14 cellular contexts compared by ENCODE assay signal in the genomic region with DNA sequence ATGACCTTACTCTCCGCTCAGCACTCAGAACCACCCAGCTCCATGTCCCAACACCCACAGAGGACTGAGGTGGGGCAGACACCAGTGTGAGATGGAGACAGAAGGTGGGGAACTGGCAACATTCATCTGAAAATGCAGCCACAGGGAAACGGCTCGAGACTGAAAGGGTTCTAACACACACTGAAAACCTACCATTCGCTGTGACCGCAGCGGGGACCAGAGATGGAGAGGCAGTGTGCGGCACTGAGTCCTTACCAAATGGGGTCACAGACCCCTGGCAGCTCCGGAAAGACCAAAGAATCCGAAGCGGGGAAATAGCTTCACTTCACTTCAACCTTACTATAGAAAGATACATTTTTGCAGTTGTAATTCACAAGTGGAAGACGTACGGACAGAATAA. TPM values are rescaled to one million over a fixed set of nuclear protein-coding genes. Genes with fewer than 3 reads are reported as not detected.
DNase-seq lines count a peak whose midpoint lies in the region; ATAC-seq and TF ChIP-seq lines count a peak whose summit lies in the region.
"Had no signal": no experiment of that assay in that cellular context is flagged by ENCODE, and none has a peak within 500 bp of the region (broad histone marks: within the 10 kb centered on the region; RNA-seq: fewer than 3 reads in every experiment).

No MANE protein-coding gene starts in this region.

- H3K9ac ChIP-seq in neuronal stem cell (ENCODE audit: low read depth, low read length, poor library complexity): no peak overlapping the region

- peak; percentile 1 to 4 for ATAC-seq in upper lobe of left lung (ENCODE audit: low FRiP score in 2 of 2)
- no peak for ATAC-seq in GM18867 (IDR thresholded peaks at IDR 0.05; ENCODE audit: unreplicated experiment)

- H3K4ac ChIP-seq in neuronal stem cell (ENCODE audit: low read length): no peak overlapping the region

- H3K4me3 ChIP-seq in ascending aorta (peak overlapping the region in 1 of 2 donors; percentile 48), esophagus muscularis mucosa (peak overlapping the region in 3 of 4 donors; percentile 44 to 60 (median 54)), neuronal stem cell (ENCODE audit: low read length in 2 of 2) (no peak overlapping the region), upper lobe of left lung (no peak overlapping the region)

- H3K27me3 ChIP-seq in ascending aorta (no peaks in the 10 kb centered on the region), esophagus muscularis mucosa (peaks cover 0 to 2% (median 0%) of the 10 kb centered on the region in 4 donors), neuronal stem cell (ENCODE audit: control insufficient read depth in 3 of 3, insufficient read depth in 3 of 3, low read depth in 1 of 3, low read length in 3 of 3) (no peaks in the 10 kb centered on the region), upper lobe of left lung (no peaks in the 10 kb centered on the region)

- no peak overlapping the region for H2AK5ac ChIP-seq in neuronal stem cell (ENCODE audit: low read depth, low read length)

- H2BK5ac ChIP-seq in neuronal stem cell (ENCODE audit: low read length): peak overlapping the region; percentile 6

- intact Hi-C loops in ascending aorta (cut with DNase I) (loop anchor here (10.0 kb wide), 2 partner anchors 218 to 1238 kb away; partner anchors contain the start of genes EIF5 and ZNF839), esophagus muscularis mucosa (cut with DNase I) (no loop called here)

- WGBS in esophagus muscularis mucosa: 87% methylated on average over 12 of the region's 12 CpGs
- no CpG with 5 or more reads among the region's 12 CpGs for WGBS in neuronal stem cell (ENCODE audit: extremely low coverage in 2 of 2, insufficient read length in 2 of 2, insufficient replicate concordance in 1 of 2), 2 donors
- WGBS in upper lobe of left lung, 2 donors: 94 to 98% methylated on average over 12 of the region's 12 CpGs

- no peak overlapping the region for H3K4me2 ChIP-seq in neuronal stem cell (ENCODE audit: insufficient read depth, low read length, poor library complexity, severe bottlenecking)

- H2AFZ ChIP-seq in neuronal stem cell (ENCODE audit: low read length): no peak overlapping the region

- TF ChIP-seq CTCF in ascending aorta (IDR thresholded peaks at IDR 0.05): no peak
- no peak for TF ChIP-seq CTCF in esophagus muscularis mucosa (IDR thresholded peaks at IDR 0.05)
- TF ChIP-seq CTCF in upper lobe of left lung (IDR thresholded peaks at IDR 0.05): no peak

- H3K4me1 ChIP-seq in ascending aorta: peaks cover 19 to 44% of the 10 kb centered on the region in 2 donors
- H3K4me1 ChIP-seq in esophagus muscularis mucosa: peaks cover 60 to 100% (median 98%) of the 10 kb centered on the region in 4 donors
- peaks cover 6 to 10% of the 10 kb centered on the region in 2 donors for H3K4me1 ChIP-seq in neuronal stem cell (ENCODE audit: control insufficient read depth in 2 of 2, insufficient read depth in 1 of 2, low read depth in 1 of 2, low read length in 2 of 2)
- H3K4me1 ChIP-seq in upper lobe of left lung: peaks cover 16 to 38% (median 24%) of the 10 kb centered on the region in 4 donors

- no peak overlapping the region for H3K18ac ChIP-seq in neuronal stem cell (ENCODE audit: low read length)

- no peaks in the 10 kb centered on the region for H3K9me3 ChIP-seq in ascending aorta
- no peaks in the 10 kb centered on the region for H3K9me3 ChIP-seq in esophagus muscularis mucosa
- H3K9me3 ChIP-seq in neuronal stem cell (replicated peaks in 1 of 2; ENCODE audit: control insufficient read depth in 2 of 2, insufficient read depth in 1 of 2, low read depth in 1 of 2, low read length in 2 of 2): no peaks in the 10 kb centered on the region
- no peaks in the 10 kb centered on the region for H3K9me3 ChIP-seq in upper lobe of left lung

- H3K23ac ChIP-seq in neuronal stem cell (ENCODE audit: low read depth, low read length, poor library complexity): no peak overlapping the region

- H2BK12ac ChIP-seq in neuronal stem cell (ENCODE audit: low read length): no peak overlapping the region

- TF ChIP-seq EP300 in esophagus muscularis mucosa (IDR thresholded peaks at IDR 0.05) (no peak), upper lobe of left lung (IDR thresholded peaks at IDR 0.05) (no peak)

- peak overlapping the region; percentile 95 to 97 for H3K27ac ChIP-seq in ascending aorta
- H3K27ac ChIP-seq in esophagus muscularis mucosa (replicated peaks in 1 of 4): peak overlapping the region; percentile 94 to 98 (median 96)
- no peak overlapping the region for H3K27ac ChIP-seq in neuronal stem cell (replicated peaks; ENCODE audit: low read length)
- H3K27ac ChIP-seq in upper lobe of left lung: peak overlapping the region; percentile 15 to 80 (median 66)

- H3K36me3 ChIP-seq in ascending aorta (peaks cover 0 to 8% of the 10 kb centered on the region in 2 donors), esophagus muscularis mucosa (peaks cover 0 to 7% (median 2%) of the 10 kb centered on the region in 4 donors), neuronal stem cell (replicated peaks in 1 of 2; ENCODE audit: control insufficient read depth in 2 of 2, insufficient read depth in 2 of 2, low read length in 2 of 2) (peaks cover 0 to 19% of the 10 kb centered on the region in 2 donors), upper lobe of left lung (peaks cover 0 to 5% (median 4%) of the 10 kb centered on the region in 4 donors)

- H2BK120ac ChIP-seq in neuronal stem cell (ENCODE audit: low read depth, low read length): no peak overlapping the region

- no peak for DNase-seq in ascending aorta (ENCODE audit: low spot score in 2 of 2)
- no peak for DNase-seq in esophagus muscularis mucosa (ENCODE audit: extremely low spot score)
- DNase-seq in neuronal stem cell (ENCODE audit: low spot score): no peak
- no peak for DNase-seq in upper lobe of left lung
- no peak for DNase-seq in EL
- no peak for DNase-seq in GM19240 (ENCODE audit: insufficient read length, low spot score)
- DNase-seq in globus pallidus (ENCODE audit: low spot score): no peak
- DNase-seq: activated CD4-positive, alpha-beta T cell treated with anti-CD3 and anti-CD28 coated beads for 48 hours; activated T-cell treated with anti-CD3 and anti-CD28 coated beads, Interleukin-2, amount 50 U/mL, for 1 hour; cerebellar nuclear complex; DMS79 treated with DMSO at 0.1 percent for 48 hours; NCI-H2107; SHP77 treated with DMSO at 0.1 percent for 48 hours had no signal

- H4K8ac ChIP-seq in neuronal stem cell (ENCODE audit: low read depth, low read length): no peak overlapping the region

- no peak overlapping the region for H4K91ac ChIP-seq in neuronal stem cell (ENCODE audit: low read depth, low read length, poor library complexity)

- TF ChIP-seq POLR2A in esophagus muscularis mucosa (IDR thresholded peaks at IDR 0.05; ENCODE audit: low read depth) (no peak), upper lobe of left lung (IDR thresholded peaks at IDR 0.05) (no peak)

- peaks cover 4% of the 10 kb centered on the region for H3K79me1 ChIP-seq in neuronal stem cell (ENCODE audit: low read depth, low read length)

- no peak overlapping the region for H3K14ac ChIP-seq in neuronal stem cell (ENCODE audit: low read length)

- H2BK15ac ChIP-seq in neuronal stem cell (ENCODE audit: low read length): no peak overlapping the region

RNA-seq across cellular contexts. Expression of gene BAG5, which starts 9.6 kb away (rescaled TPM):
- total RNA-seq in ascending aorta (7.1 TPM), esophagus muscularis mucosa (10 to 100 TPM; 27.4 to 34.7 (median 28.3) TPM), upper lobe of left lung (10 to 100 TPM; 12.6 to 36.9 (median 27.1) TPM)
- polyA plus RNA-seq in neuronal stem cell (2013, experiment 1 of 2): 11.7 TPM
- polyA plus RNA-seq in neuronal stem cell (2013, experiment 2 of 2): 11.8 TPM

RNA-seq across cellular contexts. Expression of gene COA8, which starts 9.9 kb away (rescaled TPM):
- total RNA-seq in ascending aorta (37.7 TPM), esophagus muscularis mucosa (10 to 100 TPM; 26.8 to 46.1 (median 37.6) TPM), upper lobe of left lung (10 to 100 TPM; 12.6 to 38.3 (median 28.6) TPM)
- 45.8 TPM for polyA plus RNA-seq in neuronal stem cell (2013, experiment 1 of 2)
- polyA plus RNA-seq in neuronal stem cell (2013, experiment 2 of 2): 47.5 TPM

RNA-seq across cellular contexts. Expression of gene TRMT61A, which starts 23.8 kb away (rescaled TPM):
- total RNA-seq in ascending aorta: 31.2 TPM
- total RNA-seq in esophagus muscularis mucosa: 10 to 100 TPM; 28.7 to 50.0 (median 35.2) TPM
- polyA plus RNA-seq in neuronal stem cell (2013, experiment 1 of 2): 2.1 TPM
- 2.2 TPM for polyA plus RNA-seq in neuronal stem cell (2013, experiment 2 of 2)
- 10 to 100 TPM in 5 of 6 donors, 1 to 10 TPM in 1; 6.7 to 25.1 (median 15.0) TPM for total RNA-seq in upper lobe of left lung

RNA-seq across cellular contexts. Expression of gene CKB, which starts 30.2 kb away (rescaled TPM):
- 144 TPM for total RNA-seq in ascending aorta
- 1,000 to 10,000 TPM in 3 of 4 donors, 100 to 1,000 TPM in 1; 917 to 1,843 (median 1,284) TPM for total RNA-seq in esophagus muscularis mucosa
- 418 TPM for polyA plus RNA-seq in neuronal stem cell (2013, experiment 1 of 2)
- 412 TPM for polyA plus RNA-seq in neuronal stem cell (2013, experiment 2 of 2)
- total RNA-seq in upper lobe of left lung: 100 to 1,000 TPM; 168 to 303 (median 231) TPM

Comparison
In these comparisons a context has a peak if more than half of its experiments do, and no peak if none do; other contexts are left out.
1. H3K4me3 ChIP-seq: peak in esophagus muscularis mucosa (3 of 4); none in neuronal stem cell (0 of 2) and upper lobe of left lung (0 of 4).